ENCODE assay signal across 17 cellular contexts in genomic region chr14:32593290-32593942, GRCh38.
DNase-seq lines count a peak whose midpoint lies in the region; TF ChIP-seq lines count a peak whose summit lies in the region.
"Had no signal": no experiment of that assay in that cellular context is flagged by ENCODE, and none has a peak within 500 bp of the region (broad histone marks: within the 10 kb centered on the region; RNA-seq: fewer than 3 reads in every experiment).

No MANE protein-coding gene starts in this region.

- H3K27ac Mint-ChIP-seq in nephron progenitor cell (peak overlapping the region; percentile 0), mesothelial cell of epicardium (no peak overlapping the region)
- H3K27ac Mint-ChIP-seq: CD4-positive, alpha-beta T cell; stimulated activated naive CD8-positive, alpha-beta T cell treated with anti-CD3 and anti-CD28 coated beads, Interleukin-15, amount 100 ng/mL, for 72 hours had no signal

- CTCF ChIA-PET in BJ (lab: Yijun Ruan, JAX) = interaction anchor here (0.8 to 1.8 kb wide), 6 partner anchors 9 to 1199 kb away, joined by 3 to 10 read pairs (median 4); no protein-coding TSS in a partner anchor

- H3K9me3 Mint-ChIP-seq in nephron progenitor cell = peaks cover under 1% of the 10 kb centered on the region
- peaks cover 1% of the 10 kb centered on the region for H3K9me3 Mint-ChIP-seq in mesothelial cell of epicardium
- H3K9me3 Mint-ChIP-seq: stimulated activated naive CD8-positive, alpha-beta T cell treated with anti-CD3 and anti-CD28 coated beads, Interleukin-15, amount 100 ng/mL, for 72 hours had no signal

- POLR2A ChIA-PET in BJ (lab: Charles Lee) = interaction anchor here (0.6 kb wide), 1 partner anchor 132 kb away, joined by 3 read pairs; no protein-coding TSS in a partner anchor

- H3K4me3 Mint-ChIP-seq in nephron progenitor cell (no peak overlapping the region), mesothelial cell of epicardium (no peak overlapping the region)
- H3K4me3 Mint-ChIP-seq: CD4-positive, alpha-beta T cell; stimulated activated naive CD8-positive, alpha-beta T cell treated with anti-CD3 and anti-CD28 coated beads, Interleukin-15, amount 100 ng/mL, for 72 hours had no signal

- peak; percentile 89 for DNase-seq in BJ (ENCODE audit: low read depth)
- DNase-seq in M059J (ENCODE audit: low read depth) = peak; percentile 88
- peak; percentile 54 for DNase-seq in epithelial cell of esophagus (ENCODE audit: low read depth)
- DNase-seq in nephron progenitor cell = no peak
- no peak for DNase-seq in KG1 (lab: John Stamatoyannopoulos, UW)
- no peak for DNase-seq in mesothelial cell of epicardium (ENCODE audit: low spot score in 2 of 2, unreplicated experiment in 2 of 2)
- DNase-seq in NCI-H82 treated with DMSO at 0.1 percent for 48 hours (lab: John Stamatoyannopoulos, UW; ENCODE audit: unreplicated experiment) = no peak
- no peak for DNase-seq in NCI-H1694 treated with DMSO at 0.1 percent for 48 hours (lab: John Stamatoyannopoulos, UW)
- DNase-seq: activated naive CD4-positive, alpha-beta T cell treated with anti-CD3 and anti-CD28 coated beads, Interleukin-2, amount 50 U/mL, for 16 hours; CD4-positive, alpha-beta T cell; dermis blood vessel endothelial cell; heart left ventricle; NCI-H1048; NCI-H524; stimulated activated CD4-positive, alpha-beta T cell treated with anti-CD3 and anti-CD28 coated beads, Interleukin-4, amount 100 ng/mL, for 4 hours; stimulated activated naive CD8-positive, alpha-beta T cell treated with anti-CD3 and anti-CD28 coated beads, Interleukin-15, amount 100 ng/mL, for 72 hours had no signal

- H3K27me3 ChIP-seq in BJ (ENCODE audit: control insufficient read depth, insufficient read depth, low read length) = no peaks in the 10 kb centered on the region
- H3K27me3 ChIP-seq: heart left ventricle had no signal

- no peak overlapping the region for H3K4me3 ChIP-seq in BJ (ENCODE audit: low read depth, low read length)
- no peak overlapping the region for H3K4me3 ChIP-seq in epithelial cell of esophagus (ENCODE audit: low read length)
- H3K4me3 ChIP-seq: heart left ventricle, lung had no signal

- TF ChIP-seq CTCF in BJ (IDR thresholded peaks at IDR 0.05; ENCODE audit: insufficient read depth, low read depth, low read length) = no peak
- no peak for TF ChIP-seq CTCF in epithelial cell of esophagus (IDR thresholded peaks at IDR 0.05; ENCODE audit: insufficient read depth, low read depth, low read length, missing control alignments)
- TF ChIP-seq CTCF in nephron progenitor cell (IDR thresholded peaks at IDR 0.05) = no peak
- TF ChIP-seq CTCF in mesothelial cell of epicardium (IDR thresholded peaks at IDR 0.05; ENCODE audit: unreplicated experiment) = no peak

- H3K36me3 ChIP-seq in BJ (ENCODE audit: control insufficient read depth, insufficient read depth, low read length) = no peaks in the 10 kb centered on the region
- H3K36me3 ChIP-seq: heart left ventricle had no signal

- H3K27me3 Mint-ChIP-seq in nephron progenitor cell (ENCODE audit: low read depth, poor library complexity) (peaks cover 3% of the 10 kb centered on the region), mesothelial cell of epicardium (ENCODE audit: low read depth) (no peaks in the 10 kb centered on the region)
- H3K27me3 Mint-ChIP-seq: CD4-positive, alpha-beta T cell; stimulated activated naive CD8-positive, alpha-beta T cell treated with anti-CD3 and anti-CD28 coated beads, Interleukin-15, amount 100 ng/mL, for 72 hours had no signal

- H3K36me3 Mint-ChIP-seq in nephron progenitor cell (ENCODE audit: low read depth) = no peaks in the 10 kb centered on the region
- no peaks in the 10 kb centered on the region for H3K36me3 Mint-ChIP-seq in mesothelial cell of epicardium

- H3K4me1 Mint-ChIP-seq in nephron progenitor cell = peaks cover 10% of the 10 kb centered on the region
- H3K4me1 Mint-ChIP-seq in mesothelial cell of epicardium = peaks cover 38% of the 10 kb centered on the region
- H3K4me1 Mint-ChIP-seq: stimulated activated naive CD8-positive, alpha-beta T cell treated with anti-CD3 and anti-CD28 coated beads, Interleukin-15, amount 100 ng/mL, for 72 hours had no signal

Comparison
In these comparisons a context has a peak if more than half of its experiments do, and no peak if none do; other contexts are left out.
1. DNase-seq: peak in BJ (single experiment), M059J (single experiment) and epithelial cell of esophagus (single experiment); none in nephron progenitor cell (single experiment), KG1 (single experiment), mesothelial cell of epicardium (0 of 2), NCI-H82 treated with DMSO at 0.1 percent for 48 hours (single experiment) and NCI-H1694 treated with DMSO at 0.1 percent for 48 hours (single experiment).